11 cellular contexts compared by ENCODE assay signal in the genomic region with DNA sequence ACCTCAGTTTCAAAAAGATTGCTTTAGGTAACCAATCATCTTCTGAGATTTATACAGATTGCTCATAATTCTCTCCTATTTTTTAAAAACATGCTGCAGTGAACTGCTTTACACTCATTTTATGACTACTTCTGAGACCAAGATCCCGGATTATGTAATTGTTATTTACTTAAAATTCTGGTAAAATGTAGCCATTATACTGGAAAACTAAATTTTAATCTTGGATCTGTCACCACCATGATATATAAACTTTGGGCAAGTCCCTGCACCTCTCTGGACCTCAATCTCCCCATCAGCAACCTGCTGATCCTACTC. TPM values are rescaled to one million over a fixed set of nuclear protein-coding genes. Genes with fewer than 3 reads are reported as not detected.
DNase-seq lines count a peak whose midpoint lies in the region; TF ChIP-seq lines count a peak whose summit lies in the region.
"Had no signal": no experiment of that assay in that cellular context is flagged by ENCODE, and none has a peak within 500 bp of the region (broad histone marks: within the 10 kb centered on the region; RNA-seq: fewer than 3 reads in every experiment).

No MANE protein-coding gene starts in this region.

- no peaks in the 10 kb centered on the region for H3K27me3 ChIP-seq in BLaER1 treated with 17β-estradiol and CSF1 and Interleukin-3, amounts not matched to agents 10 nM and 100 nM
- H3K27me3 ChIP-seq in NT2/D1 (ENCODE audit: insufficient read depth, insufficient read length): peaks cover 4% of the 10 kb centered on the region
- H3K27me3 ChIP-seq in ectodermal cell (ENCODE audit: control insufficient read depth, insufficient read depth, low read length, poor library complexity, severe bottlenecking): peaks cover 8% of the 10 kb centered on the region

- H3K27ac Mint-ChIP-seq in osteocyte (ENCODE audit: unreplicated experiment): peak overlapping the region; percentile 55

- TF ChIP-seq CTCF in osteocyte (IDR thresholded peaks at IDR 0.05): no peak

- peaks cover 0 to 10% (median under 1%) of the 10 kb centered on the region in 11 experiments; a peak in 12 of 22 replicates for H3K36me3 ChIP-seq in BLaER1 treated with 17β-estradiol and CSF1 and Interleukin-3, amounts not matched to agents 10 nM and 100 nM
- peaks cover 6% of the 10 kb centered on the region for H3K36me3 ChIP-seq in NT2/D1 (ENCODE audit: insufficient read depth, insufficient read length, low read length)
- no peaks in the 10 kb centered on the region for H3K36me3 ChIP-seq in ectodermal cell (ENCODE audit: control insufficient read depth, insufficient read depth, low read length)

- peak overlapping the region in 4 of 11 experiments; percentile 52 to 76 (median 72); a peak in 5 of 22 replicates for H3K27ac ChIP-seq in BLaER1 treated with 17β-estradiol and CSF1 and Interleukin-3, amounts not matched to agents 10 nM and 100 nM
- H3K27ac ChIP-seq in ectodermal cell (ENCODE audit: insufficient read depth, low read depth, low read length, poor library complexity, severe bottlenecking): no peak overlapping the region

- H3K4me2 ChIP-seq in BLaER1 treated with 17β-estradiol and CSF1 and Interleukin-3, amounts not matched to agents 10 nM and 100 nM: peak overlapping the region; percentile 67 to 92 (median 79)

- no peaks in the 10 kb centered on the region for H3K36me3 Mint-ChIP-seq in osteocyte (ENCODE audit: unreplicated experiment)

- H3K4me1 Mint-ChIP-seq in osteocyte (ENCODE audit: unreplicated experiment): peaks cover 14% of the 10 kb centered on the region

- H3K27me3 Mint-ChIP-seq in osteocyte (ENCODE audit: unreplicated experiment): no peaks in the 10 kb centered on the region

- H3K4me3 Mint-ChIP-seq in osteocyte (ENCODE audit: unreplicated experiment): peak overlapping the region; percentile 76

- H3K9me3 Mint-ChIP-seq in osteocyte (ENCODE audit: unreplicated experiment): no peaks in the 10 kb centered on the region

- H3K4me3 ChIP-seq in BLaER1 treated with 17β-estradiol and CSF1 and Interleukin-3, amounts not matched to agents 10 nM and 100 nM: peak overlapping the region; percentile 36 to 69 (median 54); a peak in 16 of 20 replicates
- H3K4me3 ChIP-seq in NT2/D1 (ENCODE audit: insufficient read length, low read depth): peak overlapping the region; percentile 44
- H3K4me3 ChIP-seq in ectodermal cell (ENCODE audit: insufficient read depth, low read depth, low read length): peak overlapping the region; percentile 7

- no peaks in the 10 kb centered on the region for H4K20me1 ChIP-seq in BLaER1 treated with 17β-estradiol and CSF1 and Interleukin-3, amounts not matched to agents 10 nM and 100 nM

- no peaks in the 10 kb centered on the region for H3K9me3 ChIP-seq in BLaER1 treated with 17β-estradiol and CSF1 and Interleukin-3, amounts not matched to agents 10 nM and 100 nM (replicated peaks in 1 of 11)
- H3K9me3 ChIP-seq in NT2/D1 (ENCODE audit: insufficient read depth, low read length) (no peaks in the 10 kb centered on the region), ectodermal cell (ENCODE audit: control insufficient read depth, low read length) (no peaks in the 10 kb centered on the region)

- no peak for DNase-seq in NT2/D1 (ENCODE audit: low read depth, low spot score)
- DNase-seq in osteocyte (ENCODE audit: extremely low spot score, unreplicated experiment): no peak
- no peak for DNase-seq in NAMALWA (ENCODE audit: low spot score)
- no peak for DNase-seq in NCI-H69 (lab: John Stamatoyannopoulos, UW)
- DNase-seq in NCI-H2029 (lab: John Stamatoyannopoulos, UW): no peak
- DNase-seq in activated gamma-delta T cell treated with Interleukin-2 at 50 U/mL for 16 hours: no peak
- DNase-seq: central memory CD4-positive, alpha-beta T cell; MM.1S; T-helper 9 cell had no signal

- 100% methylated on average over 1 of the region's 1 CpG; no CpG with 5 or more reads in 1 of the 2 experiments for WGBS in ectodermal cell, 2 experiments

- peak overlapping the region in 7 of 11 experiments; percentile 57 to 79 (median 65); a peak in 10 of 22 replicates for H3K9ac ChIP-seq in BLaER1 treated with 17β-estradiol and CSF1 and Interleukin-3, amounts not matched to agents 10 nM and 100 nM
- H3K9ac ChIP-seq in NT2/D1 (ENCODE audit: insufficient read length, low read depth): no peak overlapping the region

- H3K4me1 ChIP-seq in BLaER1 treated with 17β-estradiol and CSF1 and Interleukin-3, amounts not matched to agents 10 nM and 100 nM: peaks cover 10 to 30% (median 17%) of the 10 kb centered on the region in 10 experiments; a peak in 19 of 20 replicates
- peaks cover 7% of the 10 kb centered on the region for H3K4me1 ChIP-seq in NT2/D1 (ENCODE audit: insufficient read depth, insufficient read length)
- H3K4me1 ChIP-seq in ectodermal cell (ENCODE audit: control insufficient read depth, insufficient read depth, low read length): peaks cover 7% of the 10 kb centered on the region

RNA-seq across cellular contexts. Expression of a gene that starts 0.5 kb away (rescaled TPM):
- 5.2 TPM for polyA plus RNA-seq in ectodermal cell (2013, experiment 1 of 4)
- 4.0 TPM for polyA plus RNA-seq in ectodermal cell (2013, experiment 2 of 4)
- polyA plus RNA-seq in ectodermal cell (2013, experiment 3 of 4): 6.1 TPM
- 5.1 TPM for polyA plus RNA-seq in ectodermal cell (2013, experiment 4 of 4)
- 3.2 and 3.3 TPM in 2 replicates for total RNA-seq in osteocyte

RNA-seq across cellular contexts. Expression of a gene that starts 24.3 kb away (rescaled TPM):
- 17.6 TPM for polyA plus RNA-seq in ectodermal cell (2013, experiment 1 of 4)
- polyA plus RNA-seq in ectodermal cell (2013, experiment 2 of 4): 18.0 TPM
- polyA plus RNA-seq in ectodermal cell (2013, experiment 3 of 4): 14.5 TPM
- polyA plus RNA-seq in ectodermal cell (2013, experiment 4 of 4): 16.1 TPM
- 16.8 and 17.5 TPM in 2 replicates for total RNA-seq in osteocyte

RNA-seq across cellular contexts. Expression of a gene that starts 55.1 kb away (rescaled TPM):
- polyA plus RNA-seq in ectodermal cell (2013, experiment 1 of 4): 1.6 TPM
- 2.6 TPM for polyA plus RNA-seq in ectodermal cell (2013, experiment 2 of 4)
- 1.4 TPM for polyA plus RNA-seq in ectodermal cell (2013, experiment 3 of 4)
- polyA plus RNA-seq in ectodermal cell (2013, experiment 4 of 4): 2.1 TPM
- 0.54 and 0.63 TPM in 2 replicates for total RNA-seq in osteocyte
